29 cellular contexts compared by ENCODE assay signal in genomic region chr6:81648502-81648901, GRCh38.
"Had no signal": no experiment of that assay in that cellular context is flagged by ENCODE, and none has a peak within 500 bp of the region (broad histone marks: within the 10 kb centered on the region; RNA-seq: fewer than 3 reads in every experiment).

No MANE protein-coding gene starts in this region.

- H3K9me3 ChIP-seq: stomach, suprapubic skin, testis, thoracic aorta, thyroid gland, tibial artery, tibial nerve, transverse colon, upper lobe of left lung, upper lobe of right lung, uterus, vagina had no signal

- H3K27me3 ChIP-seq: stomach, suprapubic skin, testis, thyroid gland, tibial artery, tibial nerve, transverse colon, upper lobe of left lung, upper lobe of right lung, uterus, vagina had no signal

- H3K4me1 ChIP-seq: stomach, suprapubic skin, testis, tibial artery, tibial nerve, transverse colon, upper lobe of left lung, upper lobe of right lung, uterus, vagina had no signal

- H3K4me1 Mint-ChIP-seq: stimulated activated effector memory CD8-positive, alpha-beta T cell treated with anti-CD3 and anti-CD28 coated beads, Interleukin-12 subunit alpha, Interleukin-12 subunit beta, amount 100 ng/mL, for 72 hours; stimulated activated memory B cell treated with anti-CD40 and anti-IgM and Interleukin-4, amounts not matched to agents 10 μg/mL and 1 μg/mL and 100 μg/mL, for 72 hours; stimulated activated naive B cell treated with anti-CD40 and anti-IgM and Interleukin-4, amounts not matched to agents 10 μg/mL and 1 μg/mL and 100 μg/mL, for 72 hours; stimulated activated naive CD8-positive, alpha-beta T cell treated with anti-CD3 and anti-CD28 coated beads, Interleukin-15, amount 100 ng/mL, for 72 hours had no signal

- H3K4me3 ChIP-seq: stomach, suprapubic skin, testis, thoracic aorta, thyroid gland, tibial artery, tibial nerve, transverse colon, upper lobe of left lung, upper lobe of right lung, uterus, vagina had no signal

- DNase-seq: stimulated activated CD4-positive, alpha-beta T cell treated with anti-CD3 and anti-CD28 coated beads, Interleukin-2, amount 100 ng/mL, for 48 hours; stimulated activated CD4-positive, alpha-beta T cell treated with anti-CD3 and anti-CD28 coated beads, Interleukin-4, amount 100 ng/mL, for 1 hour; stimulated activated CD4-positive, alpha-beta T cell treated with anti-CD3 and anti-CD28 coated beads, Interleukin-4, amount 100 ng/mL, for 24 hours; stimulated activated CD4-positive, alpha-beta T cell treated with anti-CD3 and anti-CD28 coated beads, Interleukin-4, amount 100 ng/mL, for 4 hours; stimulated activated CD8-positive, alpha-beta memory T cell treated with anti-CD3 and anti-CD28 coated beads, Interleukin-4, amount 100 ng/mL, for 48 hours; stimulated activated naive B cell treated with anti-CD40 and anti-IgM and Interleukin-4, amounts not matched to agents 10 μg/mL and 1 μg/mL and 100 μg/mL, for 72 hours; stimulated activated naive CD4-positive, alpha-beta T cell; stimulated activated naive CD4-positive, alpha-beta T cell treated with Interleukin-2 at 50 U/mL for 16 hours; stimulated activated naive CD8-positive, alpha-beta T cell treated with anti-CD3 and anti-CD28 coated beads, Interleukin-15, amount 100 ng/mL, for 72 hours; stimulated activated naive CD8-positive, alpha-beta T cell treated with anti-CD3 and anti-CD28 coated beads, Interleukin-15, Interleukin-2, amounts not matched to agents 100 U/mL and 50 U/mL, for 24 hours; stomach; substantia nigra; testis; thyroid gland; tibial artery; transverse colon; trophoblast cell; upper lobe of left lung; upper lobe of right lung; uterus had no signal

- H3K36me3 ChIP-seq: stomach, suprapubic skin, thoracic aorta, thyroid gland, tibial artery, transverse colon, upper lobe of left lung, upper lobe of right lung, uterus, vagina had no signal

- FAIRE-seq: urothelium cell line had no signal

- H3K9me3 Mint-ChIP-seq: type B pancreatic cell had no signal

- H3K4me3 Mint-ChIP-seq: stimulated activated effector memory CD8-positive, alpha-beta T cell treated with anti-CD3 and anti-CD28 coated beads, Interleukin-12 subunit alpha, Interleukin-12 subunit beta, amount 100 ng/mL, for 72 hours; stimulated activated memory B cell treated with anti-CD40 and anti-IgM and Interleukin-4, amounts not matched to agents 10 μg/mL and 1 μg/mL and 100 μg/mL, for 72 hours; stimulated activated naive B cell treated with anti-CD40 and anti-IgM and Interleukin-4, amounts not matched to agents 10 μg/mL and 1 μg/mL and 100 μg/mL, for 72 hours; stimulated activated naive CD8-positive, alpha-beta T cell treated with anti-CD3 and anti-CD28 coated beads, Interleukin-15, amount 100 ng/mL, for 72 hours; stimulated activated naive CD8-positive, alpha-beta T cell treated with anti-CD3 and anti-CD28 coated beads, Interleukin-15, Interleukin-2, amounts not matched to agents 100 ng/mL and 50 ng/mL, for 24 hours; type B pancreatic cell had no signal

- H3K27me3 Mint-ChIP-seq: stimulated activated memory B cell treated with anti-CD40 and anti-IgM and Interleukin-4, amounts not matched to agents 10 μg/mL and 1 μg/mL and 100 μg/mL, for 72 hours; stimulated activated naive B cell treated with anti-CD40 and anti-IgM and Interleukin-4, amounts not matched to agents 10 μg/mL and 1 μg/mL and 100 μg/mL, for 72 hours; stimulated activated naive CD8-positive, alpha-beta T cell treated with anti-CD3 and anti-CD28 coated beads, Interleukin-15, amount 100 ng/mL, for 72 hours; stimulated activated naive CD8-positive, alpha-beta T cell treated with anti-CD3 and anti-CD28 coated beads, Interleukin-15, Interleukin-2, amounts not matched to agents 100 ng/mL and 50 ng/mL, for 24 hours; type B pancreatic cell had no signal

- H3K27ac ChIP-seq: stomach, suprapubic skin, testis, thoracic aorta, thyroid gland, tibial artery, tibial nerve, transverse colon, upper lobe of left lung, upper lobe of right lung, uterus, vagina had no signal

- ATAC-seq: stimulated activated effector memory CD8-positive, alpha-beta T cell treated with anti-CD3 and anti-CD28 coated beads, Interleukin-12 subunit alpha, Interleukin-12 subunit beta, amount 100 ng/mL, for 72 hours; stimulated activated memory B cell treated with anti-CD40 and anti-IgM and Interleukin-4, amounts not matched to agents 10 μg/mL and 1 μg/mL and 100 μg/mL, for 72 hours; stimulated activated naive B cell treated with anti-CD40 and anti-IgM and Interleukin-4, amounts not matched to agents 10 μg/mL and 1 μg/mL and 100 μg/mL, for 72 hours; stimulated activated naive CD8-positive, alpha-beta T cell treated with anti-CD3 and anti-CD28 coated beads, Interleukin-15, amount 100 ng/mL, for 72 hours; stimulated activated naive CD8-positive, alpha-beta T cell treated with anti-CD3 and anti-CD28 coated beads, Interleukin-15, Interleukin-2, amounts not matched to agents 100 U/mL and 50 U/mL, for 24 hours; upper lobe of right lung had no signal

- H3K27ac Mint-ChIP-seq: stimulated activated effector memory CD8-positive, alpha-beta T cell treated with anti-CD3 and anti-CD28 coated beads, Interleukin-12 subunit alpha, Interleukin-12 subunit beta, amount 100 ng/mL, for 72 hours; stimulated activated memory B cell treated with anti-CD40 and anti-IgM and Interleukin-4, amounts not matched to agents 10 μg/mL and 1 μg/mL and 100 μg/mL, for 72 hours; stimulated activated naive B cell treated with anti-CD40 and anti-IgM and Interleukin-4, amounts not matched to agents 10 μg/mL and 1 μg/mL and 100 μg/mL, for 72 hours; stimulated activated naive CD8-positive, alpha-beta T cell treated with anti-CD3 and anti-CD28 coated beads, Interleukin-15, amount 100 ng/mL, for 72 hours; stimulated activated naive CD8-positive, alpha-beta T cell treated with anti-CD3 and anti-CD28 coated beads, Interleukin-15, Interleukin-2, amounts not matched to agents 100 ng/mL and 50 ng/mL, for 24 hours; type B pancreatic cell had no signal

- H3K36me3 Mint-ChIP-seq: stimulated activated effector memory CD8-positive, alpha-beta T cell treated with anti-CD3 and anti-CD28 coated beads, Interleukin-12 subunit alpha, Interleukin-12 subunit beta, amount 100 ng/mL, for 72 hours; stimulated activated memory B cell treated with anti-CD40 and anti-IgM and Interleukin-4, amounts not matched to agents 10 μg/mL and 1 μg/mL and 100 μg/mL, for 72 hours; type B pancreatic cell had no signal
